ENCODE assay signal across 12 cellular contexts in genomic region chr1:247360991-247361721, GRCh38. TPM values are rescaled to one million over a fixed set of nuclear protein-coding genes. Genes with fewer than 3 reads are reported as not detected.
DNase-seq lines count a peak whose midpoint lies in the region; ATAC-seq and TF ChIP-seq lines count a peak whose summit lies in the region.
"Had no signal": no experiment of that assay in that cellular context is flagged by ENCODE, and none has a peak within 500 bp of the region (broad histone marks: within the 10 kb centered on the region; RNA-seq: fewer than 3 reads in every experiment).

No MANE protein-coding gene starts in this region.

- peaks cover 0 to 19% of the 10 kb centered on the region in 2 donors for H3K4me1 ChIP-seq in right atrium auricular region

- no peak overlapping the region for H3K27ac Mint-ChIP-seq in WTC11

- CTCF ChIA-PET in WTC11 (lab: Charles Lee), result interaction anchor here (4.6 kb wide), 1 partner anchor 12 kb away, joined by 25 read pairs; no protein-coding TSS in a partner anchor

- peaks cover 18% of the 10 kb centered on the region for H3K9me3 Mint-ChIP-seq in WTC11

- H3K27ac ChIP-seq in right atrium auricular region, result peak overlapping the region; percentile 57 to 72

- no peaks in the 10 kb centered on the region for H3K36me3 ChIP-seq in right atrium auricular region

- H3K36me3 Mint-ChIP-seq in WTC11, result peaks cover 19% of the 10 kb centered on the region

- intact Hi-C loops in sciatic nerve (cut with DNase I), result no loop called here

- H3K9me3 ChIP-seq in right atrium auricular region, result no peaks in the 10 kb centered on the region

- POLR2A ChIA-PET in WTC11 (lab: Charles Lee), result no interaction called here

- no peaks in the 10 kb centered on the region for H3K27me3 ChIP-seq in right atrium auricular region

- peaks cover 30% of the 10 kb centered on the region for H3K4me1 Mint-ChIP-seq in WTC11

- TF ChIP-seq CTCF in WTC11 (IDR thresholded peaks at IDR 0.05), result no peak
- no peak for TF ChIP-seq CTCF in right atrium auricular region (IDR thresholded peaks at IDR 0.05)

- peaks cover 29% of the 10 kb centered on the region for H3K27me3 Mint-ChIP-seq in WTC11 (ENCODE audit: low read depth)

- no peak overlapping the region for H3K4me3 Mint-ChIP-seq in WTC11
- H3K4me3 Mint-ChIP-seq: neural crest cell had no signal

- peak overlapping the region in 1 of 2 donors; percentile 3 for H3K4me3 ChIP-seq in right atrium auricular region

- ATAC-seq in WTC11 (peak; percentile 46), sciatic nerve (peak; percentile 94), HG03159 (IDR thresholded peaks at IDR 0.05; ENCODE audit: unreplicated experiment) (no peak), HG02870 (IDR thresholded peaks at IDR 0.05; ENCODE audit: unreplicated experiment) (no peak)

- DNase-seq in EH (ENCODE audit: low read depth) (peak; percentile 37), WTC11 (ENCODE audit: low spot score) (no peak), right atrium auricular region (ENCODE audit: low spot score) (peak; percentile 72), sciatic nerve (ENCODE audit: low spot score) (peak; percentile 86), inferior parietal cortex (ENCODE audit: extremely low spot score) (no peak), NCI-H1436 treated with DMSO at 0.1 percent for 48 hours (lab: John Stamatoyannopoulos, UW) (no peak)
- DNase-seq: activated CD4-positive, alpha-beta T cell treated with anti-CD3 and anti-CD28 coated beads for 4 hours; foreskin melanocyte; NCI-H1694 had no signal

TF ChIP-seq in WTC11, 78 proteins besides CTCF, POLR2A, EP300 and RAD21:
- TF ChIP-seq SOX15 (CRISPR knock-in tag; IDR thresholded peaks at IDR 0.05), result no peak
- no peak for TF ChIP-seq GTF2I (CRISPR knock-in tag; conservative IDR thresholded peaks at IDR 0.05)
- no peak for TF ChIP-seq ARID4B (CRISPR knock-in tag; IDR thresholded peaks at IDR 0.05; ENCODE audit: borderline replicate concordance)
- no peak for TF ChIP-seq ZNF425 (CRISPR knock-in tag; conservative IDR thresholded peaks at IDR 0.05)
TF ChIP-seq in WTC11: peak in this region for 0.

RNA-seq across cellular contexts. Expression of gene ZNF496, which starts 29.5 kb away (rescaled TPM):
- total RNA-seq in WTC11 (2021), result 81.5 to 89.0 TPM (median 88.3 TPM) in 3 replicates
- 10 to 100 TPM; 19.4 to 32.6 TPM for total RNA-seq in right atrium auricular region
- 30.0 TPM for total RNA-seq in sciatic nerve

RNA-seq across cellular contexts. Expression of gene NLRP3, which starts 54.8 kb away (rescaled TPM):
- total RNA-seq in WTC11 (2021) (0.11 to 0.25 TPM (median 0.11 TPM) in 3 replicates), right atrium auricular region (1 to 10 TPM; 1.0 to 1.3 TPM), sciatic nerve (6.6 TPM)

Comparison
In these comparisons a context has a peak if more than half of its experiments do, and no peak if none do; other contexts are left out.
1. DNase-seq: peak in EH (single experiment), right atrium auricular region (single experiment) and sciatic nerve (single experiment); none in WTC11 (single experiment), inferior parietal cortex (single experiment) and NCI-H1436 treated with DMSO at 0.1 percent for 48 hours (single experiment).
2. ATAC-seq: peak in WTC11 (single experiment) and sciatic nerve (single experiment); none in HG03159 (single experiment) and HG02870 (single experiment).